In the genomic region with DNA sequence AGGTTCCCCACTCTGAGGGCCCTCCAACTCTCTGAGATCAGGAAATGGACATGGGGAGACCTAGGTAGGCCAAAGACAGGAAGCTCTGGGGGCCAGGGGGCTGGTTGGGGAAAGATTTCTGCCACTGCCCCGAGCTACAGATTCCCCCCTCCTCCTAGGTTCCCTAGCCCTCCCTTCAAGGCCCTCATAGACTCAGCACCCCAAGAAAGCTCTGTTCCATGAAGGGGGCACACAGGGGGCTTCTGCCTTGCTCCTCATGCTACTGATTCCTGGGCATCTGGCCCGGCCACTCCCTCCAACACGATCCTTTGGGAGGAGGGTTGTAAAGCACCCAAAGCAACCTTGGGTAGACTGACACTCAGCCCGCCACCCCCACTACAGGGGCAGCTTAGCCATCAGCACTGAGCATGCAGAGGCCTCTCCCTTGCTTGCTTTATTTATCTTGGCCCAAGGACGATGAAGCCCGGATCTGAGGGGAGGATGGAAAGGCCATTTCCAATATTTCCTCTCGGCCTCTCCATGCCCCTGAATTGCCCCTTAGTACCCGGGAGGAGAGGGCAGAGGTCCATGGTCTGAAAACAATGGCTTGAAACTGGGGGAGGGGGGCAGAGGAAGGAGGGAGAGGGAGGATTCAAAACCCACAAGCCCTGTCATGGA, we compare ENCODE assay signal across 23 cellular contexts.
"Had no signal": no experiment of that assay in that cellular context is flagged by ENCODE, and none has a peak within 500 bp of the region (broad histone marks: within the 10 kb centered on the region; RNA-seq: fewer than 3 reads in every experiment).

No MANE protein-coding gene starts in this region.

- H3K9me3 ChIP-seq: neutrophil, stomach, suprapubic skin, tibial nerve had no signal

- DNase-seq: activated CD4-positive, alpha-beta T cell treated with anti-CD3 and anti-CD28 coated beads for 48 hours; activated CD8-positive, alpha-beta memory T cell treated with anti-CD3 and anti-CD28 coated beads, Interleukin-2, amount 10 ng/mL, durations not matched to agents 7 days and 5 days; activated CD8-positive, alpha-beta T cell treated with anti-CD3 and anti-CD28 coated beads for 36 hours; activated effector memory CD4-positive, alpha-beta T cell treated with anti-CD3 and anti-CD28 coated beads, Interleukin-2, amount 50 U/mL, for 16 hours; activated naive CD4-positive, alpha-beta T cell treated with anti-CD3 and anti-CD28 coated beads, Interleukin-2, amount 10 ng/mL, durations not matched to agents 7 days and 5 days; activated T-cell treated with anti-CD3 and anti-CD28 coated beads for 4 hours; effector CD8-positive, alpha-beta T cell; head of caudate nucleus; hypothalamus; mammary epithelial cell; stimulated activated CD4-positive, alpha-beta T cell treated with anti-CD3 and anti-CD28 coated beads, Interleukin-15, amount 100 ng/mL, for 24 hours; stomach had no signal

- H3K4me3 ChIP-seq: smooth muscle cell, stomach, suprapubic skin, tibial nerve had no signal

- FAIRE-seq: frontal cortex, islet of Langerhans had no signal

- H3K4me2 ChIP-seq: smooth muscle cell had no signal

- H3K9ac ChIP-seq: parathyroid adenoma had no signal

- ATAC-seq: activated CD8-positive, alpha-beta memory T cell treated with anti-CD3 and anti-CD28 coated beads, Interleukin-2, amount 10 ng/mL, durations not matched to agents 7 days and 5 days; activated CD8-positive, alpha-beta T cell treated with anti-CD3 and anti-CD28 coated beads for 36 hours; esophagus mucosa; natural killer cell treated with Interleukin-12 subunit alpha and Interleukin-12 subunit beta and Interleukin-15 and Interleukin-18, amount 100 ng/mL, for 72 hours; sciatic nerve; stimulated activated memory B cell treated with anti-CD40 and anti-IgM and Interleukin-4, amounts not matched to agents 10 μg/mL and 1 μg/mL and 100 μg/mL, for 72 hours had no signal

- H3K27me3 ChIP-seq: neutrophil, suprapubic skin had no signal

- H3K36me3 ChIP-seq: neutrophil, stomach, suprapubic skin, tibial nerve had no signal

- H3K79me2 ChIP-seq: parathyroid adenoma had no signal

- H2AFZ ChIP-seq: parathyroid adenoma had no signal

- H3K27ac ChIP-seq: neutrophil, parathyroid adenoma, stomach, suprapubic skin had no signal
